ENCODE assay signal across 8 cellular contexts in genomic region chr14:105574411-105574810, GRCh38. TPM values are rescaled to one million over a fixed set of nuclear protein-coding genes. Genes with fewer than 3 reads are reported as not detected.
A peak's percentile ranks its signal among the peaks of the same experiment; 100 is the strongest.
DNase-seq lines count a peak whose midpoint lies in the region; ATAC-seq, FAIRE-seq and TF ChIP-seq lines count a peak whose summit lies in the region.
"Not testable (repeated sequence)": the region's sequence is repeated elsewhere in the genome, so short reads cannot be mapped to it uniquely, and the experiment has no call there.
"Had no signal": no experiment of that assay in that cellular context is flagged by ENCODE, and none has a peak within 500 bp of the region (broad histone marks: within the 10 kb centered on the region; RNA-seq: fewer than 3 reads in every experiment).

No MANE protein-coding gene starts in this region.

- not testable (repeated sequence) for H3K4me2 ChIP-seq in OCI-LY1 (ENCODE audit: low read length); GM12878 (ENCODE audit: control insufficient read depth, insufficient read depth)

- H4K20me1 ChIP-seq in OCI-LY1 (ENCODE audit: insufficient read depth, low read length); GM12878 (ENCODE audit: control insufficient read depth, insufficient read depth): not testable (repeated sequence)

- H3K4me1 ChIP-seq in OCI-LY1 (ENCODE audit: insufficient read depth, low read length, severe bottlenecking) (peaks cover 79% of the 10 kb centered on the region), GM12878 (ENCODE audit: control insufficient read depth, insufficient read depth, low read length) (peaks cover 52% of the 10 kb centered on the region)

- not testable (repeated sequence) for BruUV-seq in GM12878 (replicated peaks; lab: Mats Ljungman, UMichigan)

- not testable (repeated sequence) for H3K9me3 ChIP-seq in OCI-LY1 (ENCODE audit: low read length); GM12878 (replicated peaks; ENCODE audit: control insufficient read depth, insufficient read depth, low read length)

- not testable (repeated sequence) for H2AFZ ChIP-seq in OCI-LY1 (ENCODE audit: low read length); GM12878 (ENCODE audit: control insufficient read depth, low read depth, low read length)

- WGBS in GM12878 (ENCODE audit: insufficient coverage, insufficient replicate concordance, low lambda C conversion rate, missing lambda C conversion rate) = no CpG with 5 or more reads among the region's 17 CpGs

- H3K27ac ChIP-seq in OCI-LY1 (ENCODE audit: low read depth, low read length, poor library complexity, severe bottlenecking) = peak overlapping the region; percentile 97
- H3K27ac ChIP-seq in GM12878 (ENCODE audit: control insufficient read depth, insufficient read depth) = not testable (repeated sequence)

- TF ChIP-seq POLR2A in GM12892 (IDR thresholded peaks at IDR 0.05; ENCODE audit: low read depth, low read length); GM12878 (IDR thresholded peaks at IDR 0.05; ENCODE audit: low read depth, low read length): not testable (repeated sequence)

- H3K9ac ChIP-seq in OCI-LY1 (ENCODE audit: low read length) = peak overlapping the region; percentile 62; the same call in 1 of the 2 replicates
- not testable (repeated sequence) for H3K9ac ChIP-seq in GM12878 (ENCODE audit: control insufficient read depth, insufficient read depth, low read length)

- H3K79me2 ChIP-seq in OCI-LY1 (ENCODE audit: insufficient read depth, low read length) = not testable (repeated sequence)
- peaks cover 36% of the 10 kb centered on the region for H3K79me2 ChIP-seq in GM12878 (ENCODE audit: control insufficient read depth, insufficient read depth, low read length)

- TF ChIP-seq CTCF in OCI-LY1 (IDR thresholded peaks at IDR 0.05; ENCODE audit: low read length); GM12878 (IDR thresholded peaks at IDR 0.05 in 2 of 3, conservative IDR thresholded peaks at IDR 0.05 in 1 of 3; ENCODE audit: control insufficient read depth in 2 of 3, extremely low read depth in 1 of 3, insufficient read depth in 1 of 3, low read depth in 3 of 3, low read length in 3 of 3): not testable (repeated sequence)

- not testable (repeated sequence) for TF ChIP-seq EP300 in GM12878 (IDR thresholded peaks at IDR 0.05; ENCODE audit: borderline replicate concordance in 1 of 2, control insufficient read depth in 1 of 2, low read depth in 2 of 2, low read length in 2 of 2)

- intact Hi-C loops in GM12878 (cut with micrococcal nuclease; ENCODE audit: unreplicated experiment) = not testable (repeated sequence)

- POLR2A ChIA-PET in GM12878 (lab: Charles Lee) = not testable (repeated sequence)

- DNase-seq in GM12892 (ENCODE audit: insufficient read length); GM12878 (ENCODE audit: low read depth, low spot score): not testable (repeated sequence)

- not testable (repeated sequence) for H3K4me3 ChIP-seq in OCI-LY1 (ENCODE audit: low read depth, low read length, poor library complexity, severe bottlenecking); GM12878

- H3K27me3 ChIP-seq in OCI-LY1 (ENCODE audit: insufficient read depth, low read length); GM12878 (replicated peaks in 1 of 2; ENCODE audit: control insufficient read depth in 2 of 2, insufficient read depth in 2 of 2, low read length in 1 of 2): not testable (repeated sequence)

- not testable (repeated sequence) for H3K9me2 ChIP-seq in OCI-LY1 (ENCODE audit: low read depth, low read length)

- not testable (repeated sequence) for TF ChIP-seq RAD21 in GM12878 (IDR thresholded peaks at IDR 0.05; ENCODE audit: insufficient read depth, low read depth, low read length)

- peak; percentile 30 for FAIRE-seq in GM12892 (lab: Jason Lieb, UNC)
- not testable (repeated sequence) for FAIRE-seq in GM12878 (lab: Jason Lieb, UNC)

- not testable (repeated sequence) for H3K36me3 ChIP-seq in OCI-LY1 (ENCODE audit: insufficient read depth, low read length); GM12878 (ENCODE audit: control insufficient read depth in 2 of 2, insufficient read depth in 2 of 2, low read length in 1 of 2)

- in situ Hi-C loops in GM12878 (cut with MboI) = not testable (repeated sequence)

- RAD21 ChIA-PET in GM12878 (lab: Charles Lee; ENCODE audit: unreplicated experiment) = not testable (repeated sequence)

- ATAC-seq in GM19324 (IDR thresholded peaks at IDR 0.05; ENCODE audit: low FRiP score, unreplicated experiment) (peak; percentile 0), GM21423 (IDR thresholded peaks at IDR 0.05; ENCODE audit: unreplicated experiment) (peak; percentile 4), HG02610 (IDR thresholded peaks at IDR 0.05; ENCODE audit: unreplicated experiment) (peak; percentile 2), HG03520 (IDR thresholded peaks at IDR 0.05; ENCODE audit: unreplicated experiment) (peak; percentile 9), GM12878 (peak; percentile 10)

- H3F3A ChIP-seq in OCI-LY1 (ENCODE audit: insufficient read depth, low read length) = not testable (repeated sequence)

- CTCF ChIA-PET in GM12878 (lab: Yijun Ruan, JAX) = not testable (repeated sequence)

- SMC1A ChIA-PET in GM12878 (lab: Charles Lee; ENCODE audit: uncharacterized antibody, unreplicated experiment) = not testable (repeated sequence)

RNA-seq across cellular contexts. Expression of gene TMEM121, which starts 48.0 kb away (rescaled TPM):
- polyA plus RNA-seq in GM12892 (2012; ENCODE audit: missing spikeins) = not detected
- total RNA-seq in GM12878 (2013; cell fraction: nucleolus; rRNA removed) = 2.2 and 2.7 TPM in 2 replicates
- total RNA-seq in GM12878 (2014; rRNA removed) (4.9 and 6.6 TPM in 2 replicates), GM12878 (2014; rRNA removed; fragmentation: Illumina TruSeq; extraction: Trizol) (0.09 and 0.13 TPM in 2 replicates), GM12878 (2021) (3.2 and 3.4 TPM in 2 replicates)
- not detected for polyA plus RNA-seq in GM12878 (2011; ENCODE audit: low read depth)
- polyA plus RNA-seq in GM12878 (2011; rRNA removed) (0.04 TPM in 1 of 2 replicates, not detected in the other), GM12878 (2014; fragmentation: Illumina TruSeq; extraction: Trizol) (not detected in 2 replicates), GM12878 (2014; fragmentation: Nextera tagmentation; extraction: Ambion mirVana) (under 1 TPM in 1 of 2 experiments, not detected in 1; 0.27 TPM), GM12878 (2014; rRNA removed) (3.1 and 4.9 TPM in 2 replicates), GM12878 (2016; fragmentation: Nextera tagmentation; extraction: Ambion mirVana) (1 to 10 TPM in 1 of 2 experiments, under 1 TPM in 1; 0.49 to 1.9 TPM)
- 0.13 TPM in 1 of 2 replicates, not detected in the other for polyA plus RNA-seq in GM12878 (2011; cell fraction: cytosol; rRNA removed)
- polyA plus RNA-seq in GM12878 (2011; cell fraction: nucleus; rRNA removed) = 0.07 and 0.12 TPM in 2 replicates
- 0.30 and 0.35 TPM in 2 replicates for polyA plus RNA-seq in GM12878 (2012)
- not detected in 2 replicates for polyA minus RNA-seq in GM12878 (2011; rRNA and poly(A)+ RNA removed)
- polyA minus RNA-seq in GM12878 (2011; cell fraction: cytosol; rRNA and poly(A)+ RNA removed) = not detected in 2 replicates
- polyA minus RNA-seq in GM12878 (2011; cell fraction: nucleus; rRNA and poly(A)+ RNA removed) = 0.12 and 0.29 TPM in 2 replicates
- total RNA-seq: Caco-2 had no signal
